Comparison of ENCODE assay signal across 8 cellular contexts in genomic region chr4:140568507-140569306, GRCh38. TPM values are rescaled to one million over a fixed set of nuclear protein-coding genes. Genes with fewer than 3 reads are reported as not detected.
DNase-seq lines count a peak whose midpoint lies in the region; ATAC-seq and FAIRE-seq lines count a peak whose summit lies in the region.

UCP1 (minus strand) TSS chr4:140568961; CDS start chr4:140568729, 232 bp downstream.

- H3K27ac ChIP-seq in skeletal muscle tissue (ENCODE audit: low read depth, low read length): no peak within 1 kb of the TSS

- FAIRE-seq in urothelium cell line (lab: Jason Lieb, UNC): no peak

- DNase-seq in NCI-H146 (lab: John Stamatoyannopoulos, UW) (peak; percentile 16), NCI-H146 treated with DMSO at 0.1 percent for 48 hours (lab: John Stamatoyannopoulos, UW; ENCODE audit: unreplicated experiment) (no peak), T1000 (lab: John Stamatoyannopoulos, UW) (no peak), urothelium cell line (ENCODE audit: low spot score) (no peak)
- peak; percentile 12 for DNase-seq in activated naive CD8-positive, alpha-beta T cell treated with anti-CD3 and anti-CD28 coated beads, Interleukin-2, amount 50 U/mL, for 24 hours

- peak within 1 kb of the TSS; percentile 76 for H3K4me3 Mint-ChIP-seq in activated naive CD8-positive, alpha-beta T cell treated with anti-CD3 and anti-CD28 coated beads, Interleukin-2, amount 50 U/mL, for 24 hours

- peaks cover 2% of the 10 kb centered on the region for H3K36me3 Mint-ChIP-seq in activated naive CD8-positive, alpha-beta T cell treated with anti-CD3 and anti-CD28 coated beads, Interleukin-2, amount 50 U/mL, for 24 hours (ENCODE audit: low read depth)

- H3K36me3 ChIP-seq in skeletal muscle tissue (ENCODE audit: control insufficient read depth in 3 of 3, insufficient read depth in 3 of 3, low read length in 3 of 3): no peaks in the 10 kb centered on the region

- H3K9me3 ChIP-seq in skeletal muscle tissue (ENCODE audit: control insufficient read depth in 3 of 3, low read length in 3 of 3): peaks cover 5 to 6% (median 5%) of the 10 kb centered on the region in 3 donors

- H3K27me3 Mint-ChIP-seq in activated naive CD8-positive, alpha-beta T cell treated with anti-CD3 and anti-CD28 coated beads, Interleukin-2, amount 50 U/mL, for 24 hours: peaks cover 60% of the 10 kb centered on the region

- peaks cover 15% of the 10 kb centered on the region for H3K9me3 Mint-ChIP-seq in activated naive CD8-positive, alpha-beta T cell treated with anti-CD3 and anti-CD28 coated beads, Interleukin-2, amount 50 U/mL, for 24 hours

- H3K9ac ChIP-seq in skeletal muscle tissue (ENCODE audit: low read depth in 1 of 3, low read length in 3 of 3): peak within 1 kb of the TSS in 1 of 3 donors; percentile 47

- H3K4me1 Mint-ChIP-seq in activated naive CD8-positive, alpha-beta T cell treated with anti-CD3 and anti-CD28 coated beads, Interleukin-2, amount 50 U/mL, for 24 hours: peaks cover 19% of the 10 kb centered on the region

- peaks cover 30 to 65% (median 49%) of the 10 kb centered on the region in 3 donors for H3K27me3 ChIP-seq in skeletal muscle tissue (ENCODE audit: control insufficient read depth in 3 of 3, insufficient read depth in 3 of 3, low read length in 3 of 3)

- peak; percentile 33 for ATAC-seq in activated naive CD8-positive, alpha-beta T cell treated with anti-CD3 and anti-CD28 coated beads, Interleukin-2, amount 50 U/mL, for 24 hours
- ATAC-seq in HG02571 (IDR thresholded peaks at IDR 0.05; ENCODE audit: unreplicated experiment): no peak

- peaks cover 15 to 18% (median 15%) of the 10 kb centered on the region in 3 donors for H3K4me1 ChIP-seq in skeletal muscle tissue (ENCODE audit: control insufficient read depth in 3 of 3, insufficient read depth in 3 of 3, low read length in 3 of 3)

- no peak within 1 kb of the TSS for H3K27ac Mint-ChIP-seq in activated naive CD8-positive, alpha-beta T cell treated with anti-CD3 and anti-CD28 coated beads, Interleukin-2, amount 50 U/mL, for 24 hours

- H3K4me3 ChIP-seq in iPS-11a (ENCODE audit: low read depth, low read length): peak within 1 kb of the TSS; percentile 50
- H3K4me3 ChIP-seq in skeletal muscle tissue (ENCODE audit: low read length in 3 of 3): peak within 1 kb of the TSS; percentile 27 to 64 (median 62)

RNA-seq across cellular contexts. Expression of gene UCP1, which starts in this region (rescaled TPM):
- total RNA-seq in skeletal muscle tissue: 1.0 TPM

Comparison
In these comparisons a context has a peak if more than half of its experiments do, and no peak if none do; other contexts are left out.
1. DNase-seq: peak in NCI-H146 (single experiment) and activated naive CD8-positive, alpha-beta T cell treated with anti-CD3 and anti-CD28 coated beads, Interleukin-2, amount 50 U/mL, for 24 hours (single experiment); none in NCI-H146 treated with DMSO at 0.1 percent for 48 hours (single experiment), T1000 (single experiment) and urothelium cell line (single experiment).